Comparison of ENCODE assay signal across 8 cellular contexts in the genomic region with DNA sequence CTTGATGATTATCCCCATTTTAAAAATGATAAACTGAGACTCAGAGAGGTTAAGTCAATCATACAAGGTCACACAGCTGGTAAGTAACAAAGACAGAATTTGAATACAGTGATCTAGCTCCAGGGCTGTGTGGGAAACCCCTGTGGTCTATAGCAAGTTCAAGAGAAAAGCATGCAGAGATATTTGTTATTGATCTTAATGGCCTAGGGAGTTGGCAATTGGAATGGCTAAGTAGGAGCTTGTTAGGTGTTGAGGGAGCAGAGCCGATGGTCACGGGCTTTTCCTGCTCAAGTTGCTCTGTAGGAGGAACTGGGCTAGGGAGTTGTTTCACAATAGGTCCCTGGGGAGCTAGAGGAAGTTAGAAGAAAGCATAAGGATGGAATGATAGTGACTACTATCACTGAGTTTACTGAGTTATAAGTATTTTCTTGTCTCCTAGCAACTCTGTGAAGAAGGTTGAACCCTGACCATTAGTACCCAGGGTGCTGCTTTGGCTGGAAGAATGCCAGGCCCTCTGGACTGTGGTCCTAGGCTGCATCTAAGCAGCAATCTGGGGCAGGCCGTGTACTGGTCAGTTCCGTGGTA. TPM values are rescaled to one million over a fixed set of nuclear protein-coding genes. Genes with fewer than 3 reads are reported as not detected.
A peak's percentile ranks its signal among the peaks of the same experiment; 100 is the strongest.
DNase-seq lines count a peak whose midpoint lies in the region; ATAC-seq and TF ChIP-seq lines count a peak whose summit lies in the region.

No MANE protein-coding gene starts in this region.

- peaks cover 61% of the 10 kb centered on the region for H3K36me3 Mint-ChIP-seq in activated CD4-positive, alpha-beta memory T cell treated with anti-CD3 and anti-CD28 coated beads, Interleukin-2, amount 10 ng/mL, durations not matched to agents 7 days and 5 days (ENCODE audit: low read depth)
- peaks cover 14 to 25% (median 20%) of the 10 kb centered on the region in 3 donors for H3K36me3 Mint-ChIP-seq in immature natural killer cell

- H3K27me3 Mint-ChIP-seq in activated CD4-positive, alpha-beta memory T cell treated with anti-CD3 and anti-CD28 coated beads, Interleukin-2, amount 10 ng/mL, durations not matched to agents 7 days and 5 days: no peaks in the 10 kb centered on the region
- H3K27me3 Mint-ChIP-seq in immature natural killer cell (ENCODE audit: low read depth in 3 of 3): peaks cover 13 to 16% (median 15%) of the 10 kb centered on the region in 3 donors

- no peaks in the 10 kb centered on the region for H3K27me3 ChIP-seq in testis

- DNase-seq in stimulated activated CD4-positive, alpha-beta T cell treated with anti-CD3 and anti-CD28 coated beads, Interleukin-4, amount 100 ng/mL, for 24 hours: peak; percentile 20
- DNase-seq in stimulated activated CD4-positive, alpha-beta T cell treated with anti-CD3 and anti-CD28 coated beads, Interleukin-2, amount 100 ng/mL, for 48 hours: no peak
- no peak for DNase-seq in activated CD4-positive, alpha-beta memory T cell treated with anti-CD3 and anti-CD28 coated beads, Interleukin-2, amount 10 ng/mL, durations not matched to agents 7 days and 5 days
- DNase-seq in immature natural killer cell (no peak), testis (peak; percentile 34), germinal center (ENCODE audit: low spot score) (no peak), T-helper 9 cell (no peak)

- H3K9me3 ChIP-seq in testis: no peaks in the 10 kb centered on the region

- no peaks in the 10 kb centered on the region for H3K4me1 ChIP-seq in testis

- TF ChIP-seq POLR2A in testis (IDR thresholded peaks at IDR 0.05): no peak

- no peak overlapping the region for H3K27ac ChIP-seq in testis

- no peaks in the 10 kb centered on the region for H3K36me3 ChIP-seq in testis (ENCODE audit: low read depth, missing control alignments)

- POLR2A ChIA-PET in activated CD4-positive, alpha-beta memory T cell treated with anti-CD3 and anti-CD28 coated beads, Interleukin-2, amount 10 ng/mL, durations not matched to agents 7 days and 5 days (lab: Charles Lee): interaction anchor here (2.6 to 4.7 kb wide), 6 partner anchors 9 to 106 kb away, joined by 11 to 94 read pairs (median 26); a partner anchor contains a TSS

- H3K4me1 Mint-ChIP-seq in activated CD4-positive, alpha-beta memory T cell treated with anti-CD3 and anti-CD28 coated beads, Interleukin-2, amount 10 ng/mL, durations not matched to agents 7 days and 5 days: peaks cover 53% of the 10 kb centered on the region
- H3K4me1 Mint-ChIP-seq in immature natural killer cell: peaks cover 74 to 84% of the 10 kb centered on the region in 2 donors

- H3K27ac Mint-ChIP-seq in activated CD4-positive, alpha-beta memory T cell treated with anti-CD3 and anti-CD28 coated beads, Interleukin-2, amount 10 ng/mL, durations not matched to agents 7 days and 5 days: peak overlapping the region; percentile 91
- peak overlapping the region; percentile 85 to 94 (median 90) for H3K27ac Mint-ChIP-seq in immature natural killer cell

- peak; percentile 61 for ATAC-seq in HG03097 (IDR thresholded peaks at IDR 0.05; ENCODE audit: low FRiP score, unreplicated experiment)

- no peak overlapping the region for H3K4me3 ChIP-seq in testis

- intact Hi-C loops in testis (cut with DNase I; ENCODE audit: low total_unique reads): no loop called here

- H3K9me3 Mint-ChIP-seq in activated CD4-positive, alpha-beta memory T cell treated with anti-CD3 and anti-CD28 coated beads, Interleukin-2, amount 10 ng/mL, durations not matched to agents 7 days and 5 days: no peaks in the 10 kb centered on the region
- no peaks in the 10 kb centered on the region for H3K9me3 Mint-ChIP-seq in immature natural killer cell

- no peak for TF ChIP-seq CTCF in testis (IDR thresholded peaks at IDR 0.05)

- no peak overlapping the region for H3K4me3 Mint-ChIP-seq in activated CD4-positive, alpha-beta memory T cell treated with anti-CD3 and anti-CD28 coated beads, Interleukin-2, amount 10 ng/mL, durations not matched to agents 7 days and 5 days
- H3K4me3 Mint-ChIP-seq in immature natural killer cell: peak overlapping the region; percentile 68 to 77 (median 71)

- 57 to 70% methylated on average over 2 to 4 of the region's 4 CpGs for WGBS in testis, 2 donors

- CTCF ChIA-PET in activated CD4-positive, alpha-beta memory T cell treated with anti-CD3 and anti-CD28 coated beads, Interleukin-2, amount 10 ng/mL, durations not matched to agents 7 days and 5 days (lab: Charles Lee): interaction anchor here (0.6 to 2.3 kb wide), 4 partner anchors 11 to 37 kb away, joined by 3 to 7 read pairs (median 4); a partner anchor contains a TSS

RNA-seq across cellular contexts. Expression of a gene that starts 30.0 kb away (rescaled TPM):
- 10 to 100 TPM; 43.8 to 48.4 TPM for total RNA-seq in activated CD4-positive, alpha-beta memory T cell treated with anti-CD3 and anti-CD28 coated beads, Interleukin-2, amount 10 ng/mL, durations not matched to agents 7 days and 5 days
- polyA plus RNA-seq in immature natural killer cell (100 to 1,000 TPM in 2 of 3 donors, 10 to 100 TPM in 1; 73.0 to 132 (median 122) TPM), testis (ENCODE audit: insufficient read depth, low read depth, low replicate concordance) (9.1 TPM)
- 1 to 10 TPM; 1.9 to 2.0 TPM for total RNA-seq in testis

RNA-seq across cellular contexts. Expression of a gene that starts 43.1 kb away (rescaled TPM):
- 10 to 100 TPM; 64.6 to 67.0 TPM for total RNA-seq in activated CD4-positive, alpha-beta memory T cell treated with anti-CD3 and anti-CD28 coated beads, Interleukin-2, amount 10 ng/mL, durations not matched to agents 7 days and 5 days
- polyA plus RNA-seq in immature natural killer cell (10 to 100 TPM; 33.3 to 42.8 (median 38.2) TPM), testis (ENCODE audit: insufficient read depth, low read depth, low replicate concordance) (295 TPM)
- 100 to 1,000 TPM; 121 to 190 TPM for total RNA-seq in testis

Comparison
In these comparisons a context has a peak if more than half of its experiments do, and no peak if none do; other contexts are left out.
1. DNase-seq: peak in stimulated activated CD4-positive, alpha-beta T cell treated with anti-CD3 and anti-CD28 coated beads, Interleukin-4, amount 100 ng/mL, for 24 hours (single experiment) and testis (single experiment); none in stimulated activated CD4-positive, alpha-beta T cell treated with anti-CD3 and anti-CD28 coated beads, Interleukin-2, amount 100 ng/mL, for 48 hours (0 of 2), activated CD4-positive, alpha-beta memory T cell treated with anti-CD3 and anti-CD28 coated beads, Interleukin-2, amount 10 ng/mL, durations not matched to agents 7 days and 5 days (single experiment), immature natural killer cell (0 of 3), germinal center (single experiment) and T-helper 9 cell (single experiment).
2. RNA of a gene that starts 30.0 kb away (total RNA-seq): 43.8 to 48.4 TPM in activated CD4-positive, alpha-beta memory T cell treated with anti-CD3 and anti-CD28 coated beads, Interleukin-2, amount 10 ng/mL, durations not matched to agents 7 days and 5 days; 1.9 to 2.0 TPM in testis; every median in the first group is over 10 times any median in the second.